Comparison of ENCODE assay signal across 8 cellular contexts in the genomic region with DNA sequence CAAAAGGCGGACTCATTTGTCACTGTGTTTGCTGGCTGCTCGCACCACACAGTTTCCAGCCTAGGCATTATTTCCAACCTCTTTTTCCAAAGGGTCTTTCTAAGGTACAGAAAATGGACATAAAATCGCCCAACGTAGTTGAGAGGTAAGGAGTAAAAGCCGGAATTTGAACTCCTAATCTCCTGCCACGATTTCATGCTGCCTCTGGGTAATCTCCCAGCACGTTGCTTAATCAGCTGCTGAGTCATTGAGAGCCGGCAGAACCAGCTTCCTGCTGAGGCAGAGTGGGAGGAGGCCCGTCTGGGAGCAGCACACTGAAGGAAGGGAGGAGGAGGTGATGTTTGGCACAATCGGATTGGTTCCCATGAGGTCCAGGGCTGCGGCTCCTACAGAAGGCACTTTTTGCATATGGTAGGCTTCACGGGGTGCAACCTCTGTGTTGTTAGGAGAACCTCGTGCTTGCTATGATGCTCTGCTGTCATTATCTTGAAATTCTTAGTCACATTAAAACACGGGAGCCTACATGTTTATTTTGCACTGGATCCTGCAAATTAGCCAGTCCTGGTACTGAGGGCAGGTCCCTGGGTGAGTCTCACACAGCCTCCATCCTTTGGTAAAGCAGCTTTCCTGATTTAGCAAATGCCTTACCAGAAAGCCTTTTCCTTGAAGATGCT.
DNase-seq lines count a peak whose midpoint lies in the region; TF ChIP-seq lines count a peak whose summit lies in the region.

No MANE protein-coding gene starts in this region.

- intact Hi-C loops in Calu3 (cut with micrococcal nuclease; ENCODE audit: unreplicated experiment) (loop anchor here (2.0 to 5.0 kb wide), 3 partner anchors 30 to 195 kb away; no protein-coding TSS in a partner anchor), vagina (cut with DNase I) (no loop called here)

- no peaks in the 10 kb centered on the region for H4K20me1 ChIP-seq in osteoblast (ENCODE audit: insufficient read depth, low read length)

- TF ChIP-seq CTCF in Calu3 (IDR thresholded peaks at IDR 0.05; ENCODE audit: unreplicated experiment): no peak
- no peak for TF ChIP-seq CTCF in WI38 (IDR thresholded peaks at IDR 0.05; ENCODE audit: low read depth, low read length)
- no peak for TF ChIP-seq CTCF in glutamatergic neuron (IDR thresholded peaks at IDR 0.05; ENCODE audit: partially characterized antibody, unreplicated experiment)
- no peak for TF ChIP-seq CTCF in osteoblast (IDR thresholded peaks at IDR 0.05; ENCODE audit: extremely low read depth, low read depth, low read length)
- TF ChIP-seq CTCF in vagina (IDR thresholded peaks at IDR 0.05): no peak

- no peaks in the 10 kb centered on the region for H3K79me2 ChIP-seq in osteoblast (ENCODE audit: insufficient read depth, low read length)

- CTCF ChIA-PET in Calu3 (lab: Charles Lee): interaction anchor here (0.5 to 2.0 kb wide), 6 partner anchors 12 to 192 kb away, joined by 3 to 11 read pairs (median 3); partner anchors contain the start of gene MSX2

- H3K9me3 ChIP-seq in osteoblast (ENCODE audit: low read depth, low read length) (no peaks in the 10 kb centered on the region), vagina (no peaks in the 10 kb centered on the region)

- H3K9me3 Mint-ChIP-seq in Calu3 (ENCODE audit: low read depth, unreplicated experiment) (no peaks in the 10 kb centered on the region), glutamatergic neuron (ENCODE audit: unreplicated experiment) (peaks cover 1% of the 10 kb centered on the region), immature natural killer cell (no peaks in the 10 kb centered on the region)

- H3K27me3 Mint-ChIP-seq in Calu3 (ENCODE audit: unreplicated experiment): no peaks in the 10 kb centered on the region
- peaks cover 3% of the 10 kb centered on the region for H3K27me3 Mint-ChIP-seq in glutamatergic neuron (ENCODE audit: unreplicated experiment)
- peaks cover 0 to 3% (median 2%) of the 10 kb centered on the region in 3 donors for H3K27me3 Mint-ChIP-seq in immature natural killer cell (ENCODE audit: low read depth in 3 of 3)

- H3K36me3 Mint-ChIP-seq in Calu3 (ENCODE audit: insufficient read depth, unreplicated experiment) (peaks cover 26% of the 10 kb centered on the region), glutamatergic neuron (ENCODE audit: unreplicated experiment) (no peaks in the 10 kb centered on the region), immature natural killer cell (no peaks in the 10 kb centered on the region)

- TF ChIP-seq POLR2A in vagina (IDR thresholded peaks at IDR 0.05): no peak

- H2AFZ ChIP-seq in osteoblast (ENCODE audit: low read length): peak overlapping the region; percentile 23

- H3K4me2 ChIP-seq in osteoblast (ENCODE audit: insufficient read depth, low read length): peak overlapping the region; percentile 61

- peak overlapping the region; percentile 49 for H3K4me3 Mint-ChIP-seq in Calu3 (ENCODE audit: low read depth, unreplicated experiment)
- no peak overlapping the region for H3K4me3 Mint-ChIP-seq in glutamatergic neuron (ENCODE audit: unreplicated experiment)
- no peak overlapping the region for H3K4me3 Mint-ChIP-seq in immature natural killer cell

- H3K27me3 ChIP-seq in osteoblast (ENCODE audit: insufficient read depth, low read length) (no peaks in the 10 kb centered on the region), vagina (no peaks in the 10 kb centered on the region)

- peak overlapping the region; percentile 40 for H3K4me3 ChIP-seq in WI38 (ENCODE audit: low read depth, low read length)
- peak overlapping the region; percentile 13 for H3K4me3 ChIP-seq in osteoblast (ENCODE audit: insufficient read depth, low read length)
- no peak overlapping the region for H3K4me3 ChIP-seq in vagina

- peak; percentile 95 for DNase-seq in Calu3
- peak; percentile 98 for DNase-seq in M059J (ENCODE audit: low read depth)
- peak; percentile 47 for DNase-seq in glutamatergic neuron
- DNase-seq in osteoblast (ENCODE audit: insufficient read length, low spot score, missing footprints): peak; percentile 80
- DNase-seq in NCI-H446 (lab: John Stamatoyannopoulos, UW): no peak
- no peak for DNase-seq in immature natural killer cell
- DNase-seq in vagina (ENCODE audit: extremely low spot score in 2 of 2): no peak

- H3K4me1 ChIP-seq in osteoblast (ENCODE audit: insufficient read depth, low read length): peaks cover 25% of the 10 kb centered on the region
- H3K4me1 ChIP-seq in vagina: peaks cover 17% of the 10 kb centered on the region

- no TSS peak for BruUV-seq in Calu3 (replicated peaks; lab: Mats Ljungman, UMichigan)

- H3K27ac Mint-ChIP-seq in Calu3 (ENCODE audit: unreplicated experiment) (peak overlapping the region; percentile 94), glutamatergic neuron (ENCODE audit: unreplicated experiment) (no peak overlapping the region), immature natural killer cell (no peak overlapping the region)

- H3K27ac ChIP-seq in osteoblast (ENCODE audit: low read depth, low read length) (peak overlapping the region; percentile 58), vagina (no peak overlapping the region)

- no peaks in the 10 kb centered on the region for H3K36me3 ChIP-seq in osteoblast (ENCODE audit: insufficient read depth, low read length)
- H3K36me3 ChIP-seq in vagina: no peaks in the 10 kb centered on the region

- H3K4me1 Mint-ChIP-seq in Calu3 (ENCODE audit: low read depth, unreplicated experiment): peaks cover 84% of the 10 kb centered on the region
- no peaks in the 10 kb centered on the region for H3K4me1 Mint-ChIP-seq in glutamatergic neuron (ENCODE audit: low read depth, unreplicated experiment)
- H3K4me1 Mint-ChIP-seq in immature natural killer cell: peaks cover 0 to 2% of the 10 kb centered on the region in 2 donors

Comparison
In these comparisons a context has a peak if more than half of its experiments do, and no peak if none do; other contexts are left out.
1. DNase-seq: peak in Calu3 (single experiment), M059J (single experiment), glutamatergic neuron (single experiment) and osteoblast (single experiment); none in NCI-H446 (0 of 2), immature natural killer cell (0 of 3) and vagina (0 of 2).
2. H3K4me3 ChIP-seq: peak in WI38 (single experiment) and osteoblast (single experiment); none in vagina (0 of 2).